In genomic region chr11:74048993-74049392, GRCh38 we compare ENCODE assay signal across 27 cellular contexts.
"Had no signal": no experiment of that assay in that cellular context is flagged by ENCODE, and none has a peak within 500 bp of the region (broad histone marks: within the 10 kb centered on the region; RNA-seq: fewer than 3 reads in every experiment).

No MANE protein-coding gene starts in this region.

- H3K4me3 Mint-ChIP-seq: naive thymus-derived CD8-positive, alpha-beta T cell; nephron; stimulated activated naive CD8-positive, alpha-beta T cell treated with anti-CD3 and anti-CD28 coated beads, Interleukin-15, Interleukin-2, amounts not matched to agents 100 ng/mL and 50 ng/mL, for 24 hours had no signal

- DNase-seq: hippocampal formation; kidney; left colon; left lung; lower lobe of right lung; mammary epithelial cell; mesenchymal stem cell; naive thymus-derived CD8-positive, alpha-beta T cell; pancreas; posterior cingulate gyrus; retina; right cardiac atrium; stimulated activated CD4-positive, alpha-beta T cell treated with anti-CD3 and anti-CD28 coated beads, Interleukin-12 subunit alpha, Interleukin-12 subunit beta, amount 100 ng/mL, for 4 hours; stimulated activated CD4-positive, alpha-beta T cell treated with anti-CD3 and anti-CD28 coated beads, Interleukin-15, amount 100 ng/mL, for 24 hours; stimulated activated CD4-positive, alpha-beta T cell treated with anti-CD3 and anti-CD28 coated beads, Interleukin-2, amount 100 ng/mL, for 24 hours; stimulated activated CD4-positive, alpha-beta T cell treated with anti-CD3 and anti-CD28 coated beads, Interleukin-4, amount 100 ng/mL, for 1 hour; stimulated activated naive CD4-positive, alpha-beta T cell; tibial artery; trophoblast cell; upper lobe of right lung had no signal

- H3K4me1 Mint-ChIP-seq: naive thymus-derived CD8-positive, alpha-beta T cell; nephron had no signal

- H3K9me3 Mint-ChIP-seq: naive thymus-derived CD8-positive, alpha-beta T cell; nephron; stimulated activated naive CD8-positive, alpha-beta T cell treated with anti-CD3 and anti-CD28 coated beads, Interleukin-15, Interleukin-2, amounts not matched to agents 100 ng/mL and 50 ng/mL, for 24 hours had no signal

- H3K27ac ChIP-seq: left lung, lower lobe of right lung, pancreas, prostate gland, skin epidermis, suprapubic skin, thoracic aorta, tibial artery, upper lobe of right lung had no signal

- H3K36me3 ChIP-seq: prostate gland, thoracic aorta had no signal

- H3K4me3 ChIP-seq: left lung, lower lobe of right lung, pancreas, prostate gland, skin epidermis, suprapubic skin, thoracic aorta, tibial artery, upper lobe of right lung had no signal

- H3K9me3 ChIP-seq: left lung, lower lobe of right lung, pancreas, prostate gland, suprapubic skin, thoracic aorta, tibial artery, upper lobe of right lung had no signal

- H3K27ac Mint-ChIP-seq: nephron; stimulated activated naive CD8-positive, alpha-beta T cell treated with anti-CD3 and anti-CD28 coated beads, Interleukin-15, Interleukin-2, amounts not matched to agents 100 ng/mL and 50 ng/mL, for 24 hours had no signal

- H3K4me1 ChIP-seq: left lung, lower lobe of right lung, pancreas, prostate gland, suprapubic skin, tibial artery, upper lobe of right lung had no signal

- H3K27me3 Mint-ChIP-seq: naive thymus-derived CD8-positive, alpha-beta T cell; stimulated activated naive CD8-positive, alpha-beta T cell treated with anti-CD3 and anti-CD28 coated beads, Interleukin-15, Interleukin-2, amounts not matched to agents 100 ng/mL and 50 ng/mL, for 24 hours had no signal

- ATAC-seq: left colon; left lung; lower lobe of right lung; naive thymus-derived CD8-positive, alpha-beta T cell; pancreas; right cardiac atrium; sciatic nerve; upper lobe of right lung had no signal

- H3K27me3 ChIP-seq: left lung, pancreas, suprapubic skin, tibial artery, upper lobe of right lung had no signal
